In the genomic region with DNA sequence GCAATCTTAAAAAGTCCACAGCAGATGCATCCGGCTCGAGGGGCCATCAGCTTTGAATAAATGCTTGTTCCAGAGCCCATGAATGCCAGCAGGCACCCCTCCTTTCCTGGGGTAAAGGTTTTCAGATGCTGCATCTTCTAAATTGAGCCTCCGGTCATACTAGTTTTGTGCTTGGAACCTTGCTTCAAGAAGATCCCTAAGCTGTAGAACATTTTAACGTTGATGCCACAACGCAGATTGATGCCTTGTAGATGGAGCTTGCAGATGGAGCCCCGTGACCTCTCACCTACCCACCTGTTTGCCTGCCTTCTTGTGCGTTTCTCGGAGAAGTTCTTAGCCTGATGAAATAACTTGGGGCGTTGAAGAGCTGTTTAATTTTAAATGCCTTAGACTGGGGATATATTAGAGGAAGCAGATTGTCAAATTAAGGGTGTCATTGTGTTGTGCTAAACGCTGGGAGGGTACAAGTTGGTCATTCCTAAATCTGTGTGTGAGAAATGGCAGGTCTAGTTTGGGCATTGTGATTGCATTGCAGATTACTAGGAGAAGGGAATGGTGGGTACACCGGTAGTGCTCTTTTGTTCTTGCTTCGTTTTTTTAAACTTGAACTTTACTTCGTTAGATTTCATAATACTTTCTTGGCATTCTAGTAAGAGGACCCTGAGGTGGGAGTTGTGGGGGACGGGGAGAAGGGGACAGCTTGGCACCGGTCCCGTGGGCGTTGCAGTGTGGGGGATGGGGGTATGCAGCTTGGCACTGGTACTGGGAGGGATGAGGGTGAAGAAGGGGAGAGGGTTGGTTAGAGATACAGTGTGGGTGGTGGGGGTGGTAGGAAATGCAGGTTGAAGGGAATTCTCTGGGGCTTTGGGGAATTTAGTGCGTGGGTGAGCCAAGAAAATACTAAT, we compare ENCODE assay signal across 8 cellular contexts. TPM values are rescaled to one million over a fixed set of nuclear protein-coding genes. Genes with fewer than 3 reads are reported as not detected.
DNase-seq lines count a peak whose midpoint lies in the region; ATAC-seq and TF ChIP-seq lines count a peak whose summit lies in the region.

No MANE protein-coding gene starts in this region.

- H3K27me3 Mint-ChIP-seq in CD4-positive, alpha-beta memory T cell, result peaks cover 0 to 4% of the 10 kb centered on the region in 2 donors
- peaks cover 27% of the 10 kb centered on the region for H3K27me3 Mint-ChIP-seq in activated naive CD4-positive, alpha-beta T cell treated with anti-CD3 and anti-CD28 coated beads, Interleukin-2, amount 10 ng/mL, durations not matched to agents 7 days and 5 days

- TF ChIP-seq CTCF in MM.1S (IDR thresholded peaks at IDR 0.05; ENCODE audit: low read length) (no peak), heart right ventricle (IDR thresholded peaks at IDR 0.05) (no peak)

- CTCF ChIA-PET in CD4-positive, alpha-beta memory T cell (lab: Charles Lee; ENCODE audit: partially characterized antibody), result interaction anchor here (0.9 to 12.6 kb wide), 10 partner anchors 8 to 85 kb away, joined by 3 to 192 read pairs (median 4); partner anchors contain the start of gene MALAT1
- CTCF ChIA-PET in activated naive CD4-positive, alpha-beta T cell treated with anti-CD3 and anti-CD28 coated beads, Interleukin-2, amount 10 ng/mL, durations not matched to agents 7 days and 5 days (lab: Charles Lee), result interaction anchor here (1.1 to 6.3 kb wide), 3 partner anchors 52 to 80 kb away, joined by 3 to 53 read pairs (median 7); partner anchors contain the start of gene MALAT1

- H3K36me3 Mint-ChIP-seq in CD4-positive, alpha-beta memory T cell, result peaks cover 58 to 59% of the 10 kb centered on the region in 2 donors
- H3K36me3 Mint-ChIP-seq in activated naive CD4-positive, alpha-beta T cell treated with anti-CD3 and anti-CD28 coated beads, Interleukin-2, amount 10 ng/mL, durations not matched to agents 7 days and 5 days, result peaks cover 66% of the 10 kb centered on the region

- H3F3A ChIP-seq in MM.1S (ENCODE audit: insufficient read depth, low read length), result peaks cover 96% of the 10 kb centered on the region

- peak overlapping the region; percentile 100 for H3K9ac ChIP-seq in MM.1S (ENCODE audit: low read length)

- peak overlapping the region; percentile 99 for H3K4me2 ChIP-seq in MM.1S (ENCODE audit: low read depth, low read length)

- intact Hi-C loops in CD4-positive, alpha-beta memory T cell (cut with micrococcal nuclease), result loop anchor here (1.0 to 5.0 kb wide), 3 partner anchors 8 to 148 kb away; partner anchors contain the start of genes FAM89B and ZNRD2
- intact Hi-C loops in heart right ventricle (cut with DNase I), result loop anchor here in 1 of 10 donors (5.0 kb wide), 1 partner anchor 78 kb away; no protein-coding TSS in a partner anchor

- peak overlapping the region; percentile 93 to 100 (median 97) for H3K27ac Mint-ChIP-seq in CD4-positive, alpha-beta memory T cell
- H3K27ac Mint-ChIP-seq in activated naive CD4-positive, alpha-beta T cell treated with anti-CD3 and anti-CD28 coated beads, Interleukin-2, amount 10 ng/mL, durations not matched to agents 7 days and 5 days, result peak overlapping the region; percentile 97

- H3K36me3 ChIP-seq in CD4-positive, alpha-beta memory T cell (ENCODE audit: insufficient read depth, low read length), result peaks cover 19% of the 10 kb centered on the region
- H3K36me3 ChIP-seq in MM.1S (replicated peaks; ENCODE audit: insufficient read depth, low read length), result no peaks in the 10 kb centered on the region
- peaks cover 0 to 57% (median 27%) of the 10 kb centered on the region in 9 donors for H3K36me3 ChIP-seq in heart right ventricle

- peaks cover 0 to 9% (median 2%) of the 10 kb centered on the region in 8 donors for H3K9me3 Mint-ChIP-seq in CD4-positive, alpha-beta memory T cell
- H3K9me3 Mint-ChIP-seq in activated naive CD4-positive, alpha-beta T cell treated with anti-CD3 and anti-CD28 coated beads, Interleukin-2, amount 10 ng/mL, durations not matched to agents 7 days and 5 days, result no peaks in the 10 kb centered on the region

- H2AFZ ChIP-seq in MM.1S (ENCODE audit: low read length), result no peak overlapping the region

- H3K4me1 Mint-ChIP-seq in CD4-positive, alpha-beta memory T cell, result peaks cover 37 to 83% (median 44%) of the 10 kb centered on the region in 4 donors
- peaks cover 45% of the 10 kb centered on the region for H3K4me1 Mint-ChIP-seq in activated naive CD4-positive, alpha-beta T cell treated with anti-CD3 and anti-CD28 coated beads, Interleukin-2, amount 10 ng/mL, durations not matched to agents 7 days and 5 days

- H3K9me3 ChIP-seq in CD4-positive, alpha-beta memory T cell (ENCODE audit: control insufficient read depth in 1 of 2, low read length in 2 of 2), result no peaks in the 10 kb centered on the region
- no peaks in the 10 kb centered on the region for H3K9me3 ChIP-seq in MM.1S (replicated peaks; ENCODE audit: insufficient read depth, low read length)
- no peaks in the 10 kb centered on the region for H3K9me3 ChIP-seq in heart right ventricle

- peak overlapping the region; percentile 95 to 99 for H3K4me3 ChIP-seq in CD4-positive, alpha-beta memory T cell (ENCODE audit: low read length in 2 of 2)
- H3K4me3 ChIP-seq in MM.1S (ENCODE audit: low read length), result peak overlapping the region; percentile 87
- peak overlapping the region; percentile 61 to 99 (median 90) for H3K4me3 ChIP-seq in heart right ventricle

- WGBS in heart right ventricle, 2 donors, result 1 to 5% methylated on average over 18 of the region's 18 CpGs

- H3K9me2 ChIP-seq in MM.1S (replicated peaks; ENCODE audit: insufficient read depth, low read length), result no peaks in the 10 kb centered on the region

- POLR2A ChIA-PET in CD4-positive, alpha-beta memory T cell (lab: Charles Lee; ENCODE audit: partially characterized antibody), result interaction anchor here (0.6 to 22.2 kb wide), 28 partner anchors 7 to 680 kb away, joined by 3 to 3839 read pairs (median 8); partner anchors contain the start of genes CCDC85B, DPF2, EHBP1L1 and FAM89B

- H4K20me1 ChIP-seq in MM.1S (ENCODE audit: insufficient read depth, low read length), result peaks cover 24% of the 10 kb centered on the region

- H3K4me1 ChIP-seq in CD4-positive, alpha-beta memory T cell (ENCODE audit: insufficient read depth, low read length), result peaks cover 50% of the 10 kb centered on the region
- peaks cover 37% of the 10 kb centered on the region for H3K4me1 ChIP-seq in MM.1S (ENCODE audit: low read length)
- peaks cover 17 to 57% (median 48%) of the 10 kb centered on the region in 9 donors for H3K4me1 ChIP-seq in heart right ventricle

- peak overlapping the region; percentile 98 for H3K27ac ChIP-seq in CD4-positive, alpha-beta memory T cell (ENCODE audit: low read depth, low read length)
- H3K27ac ChIP-seq in MM.1S (ENCODE audit: low read length), result peak overlapping the region; percentile 100
- H3K27ac ChIP-seq in heart right ventricle, result peak overlapping the region; percentile 99 to 100 (median 100)

- H3K4me3 Mint-ChIP-seq in CD4-positive, alpha-beta memory T cell, result peak overlapping the region; percentile 92 to 97 (median 95)
- peak overlapping the region; percentile 87 for H3K4me3 Mint-ChIP-seq in activated naive CD4-positive, alpha-beta T cell treated with anti-CD3 and anti-CD28 coated beads, Interleukin-2, amount 10 ng/mL, durations not matched to agents 7 days and 5 days

- ATAC-seq in heart right ventricle, result no peak
- ATAC-seq in GM21528 (IDR thresholded peaks at IDR 0.05; ENCODE audit: low FRiP score, unreplicated experiment), result no peak
- ATAC-seq in GM19023 (IDR thresholded peaks at IDR 0.05; ENCODE audit: unreplicated experiment), result no peak

- peak; percentile 44 to 69 (median 56) for DNase-seq in CD4-positive, alpha-beta memory T cell
- peak; percentile 57 for DNase-seq in MM.1S
- peak; percentile 75 for DNase-seq in activated naive CD4-positive, alpha-beta T cell treated with anti-CD3 and anti-CD28 coated beads, Interleukin-2, amount 10 ng/mL, durations not matched to agents 7 days and 5 days
- DNase-seq in heart right ventricle, result peak; percentile 54
- DNase-seq in retina, result peak; percentile 40
- no peak for DNase-seq in HK-2 (ENCODE audit: unreplicated experiment)

- peaks cover 74% of the 10 kb centered on the region for H3K79me2 ChIP-seq in MM.1S (ENCODE audit: low read length)

- no peaks in the 10 kb centered on the region for H3K27me3 ChIP-seq in CD4-positive, alpha-beta memory T cell (ENCODE audit: insufficient read depth, low read length)
- no peaks in the 10 kb centered on the region for H3K27me3 ChIP-seq in MM.1S (replicated peaks; ENCODE audit: insufficient read depth, low read length)
- no peaks in the 10 kb centered on the region for H3K27me3 ChIP-seq in heart right ventricle

RNA-seq across cellular contexts. Expression of gene NEAT1, which starts 1.9 kb away (rescaled TPM):
- 100 to 1,000 TPM; 685 to 687 TPM for total RNA-seq in CD4-positive, alpha-beta memory T cell
- 1 to 10 TPM; 2.3 to 4.0 TPM for polyA plus RNA-seq in CD4-positive, alpha-beta memory T cell
- total RNA-seq in heart right ventricle, result 100 to 1,000 TPM; 284 to 808 (median 432) TPM
- polyA plus RNA-seq in heart right ventricle, result 1,000 to 10,000 TPM in 1 of 2 donors, 100 to 1,000 TPM in 1; 103 to 1,899 TPM

RNA-seq across cellular contexts. Expression of gene FRMD8, which starts 38.0 kb away (rescaled TPM):
- total RNA-seq in CD4-positive, alpha-beta memory T cell, result 10 to 100 TPM; 69.1 to 71.2 TPM
- 10 to 100 TPM; 44.1 to 55.6 TPM for polyA plus RNA-seq in CD4-positive, alpha-beta memory T cell
- 10 to 100 TPM in 6 of 10 donors, 1 to 10 TPM in 4; 6.0 to 16.9 (median 12.2) TPM for total RNA-seq in heart right ventricle
- 10 to 100 TPM in 1 of 2 donors, 1 to 10 TPM in 1; 9.9 to 12.9 TPM for polyA plus RNA-seq in heart right ventricle

RNA-seq across cellular contexts. Expression of gene SLC25A45, which starts 42.0 kb away (rescaled TPM):
- total RNA-seq in CD4-positive, alpha-beta memory T cell, result 10 to 100 TPM; 17.0 to 24.2 TPM
- 10 to 100 TPM in 1 of 2 donors, 1 to 10 TPM in 1; 7.2 to 15.0 TPM for polyA plus RNA-seq in CD4-positive, alpha-beta memory T cell
- 10 to 100 TPM in 1 of 10 donors, 1 to 10 TPM in 9; 4.6 to 12.2 (median 8.3) TPM for total RNA-seq in heart right ventricle
- 10 to 100 TPM in 1 of 2 donors, 1 to 10 TPM in 1; 3.1 to 10.7 TPM for polyA plus RNA-seq in heart right ventricle
